Comparison of ENCODE assay signal across 8 cellular contexts in genomic region chr10:89302628-89303027, GRCh38. TPM values are rescaled to one million over a fixed set of nuclear protein-coding genes. Genes with fewer than 3 reads are reported as not detected.
A peak's percentile ranks its signal among the peaks of the same experiment; 100 is the strongest.
DNase-seq lines count a peak whose midpoint lies in the region; ATAC-seq and TF ChIP-seq lines count a peak whose summit lies in the region.

No MANE protein-coding gene starts in this region.

- H3K27ac ChIP-seq in ascending aorta (peak overlapping the region; percentile 87 to 90), liver (ENCODE audit: low read depth in 1 of 2, low read length in 2 of 2) (peak overlapping the region; percentile 69 to 92), transverse colon (peak overlapping the region; percentile 86 to 92 (median 90))

- TF ChIP-seq EP300 in transverse colon (IDR thresholded peaks at IDR 0.05; ENCODE audit: low read depth), result no peak

- in situ Hi-C loops in transverse colon (cut with MboI; ENCODE audit: low pct_ligation_motif_present in 1 of 4, low pct_unique_long_range_greater_than_20kb in 1 of 4, low sequenced_read_pairs in 3 of 4), result no loop called here

- H3K4me3 ChIP-seq in ascending aorta, result peak overlapping the region; percentile 46 to 66
- H3K4me3 ChIP-seq in liver (ENCODE audit: low read depth in 1 of 3, low read length in 3 of 3), result peak overlapping the region; percentile 53 to 82 (median 78)
- H3K4me3 ChIP-seq in transverse colon, result peak overlapping the region in 3 of 4 donors; percentile 33 to 60 (median 40)

- TF ChIP-seq POLR2A in transverse colon (IDR thresholded peaks at IDR 0.05), result no peak

- intact Hi-C loops in ascending aorta (cut with DNase I) (loop anchor here (2.0 kb wide), 1 partner anchor 26 kb away; no protein-coding TSS in a partner anchor), transverse colon (cut with DNase I; ENCODE audit: low total_unique reads) (loop anchor here (5.0 kb wide), 1 partner anchor 65 kb away; no protein-coding TSS in a partner anchor)

- no peak for TF ChIP-seq RAD21 in liver (IDR thresholded peaks at IDR 0.05)

- peaks cover 0 to 9% of the 10 kb centered on the region in 2 donors for H3K36me3 ChIP-seq in ascending aorta
- H3K36me3 ChIP-seq in liver (ENCODE audit: control insufficient read depth in 4 of 4, insufficient read depth in 3 of 4, low read depth in 1 of 4, low read length in 3 of 4), result peaks cover 5 to 15% (median 13%) of the 10 kb centered on the region in 4 donors
- H3K36me3 ChIP-seq in transverse colon, result peaks cover 0 to 8% (median 0%) of the 10 kb centered on the region in 4 donors

- peaks cover 0 to 2% of the 10 kb centered on the region in 2 donors for H3K9me3 ChIP-seq in ascending aorta
- H3K9me3 ChIP-seq in liver (ENCODE audit: control insufficient read depth in 4 of 4, low read length in 3 of 4), result no peaks in the 10 kb centered on the region
- no peaks in the 10 kb centered on the region for H3K9me3 ChIP-seq in transverse colon

- DNase-seq in activated T-cell treated with anti-CD3 and anti-CD28 coated beads, Interleukin-2, amount 50 U/mL, for 24 hours, result no peak
- DNase-seq in activated T-cell treated with anti-CD3 and anti-CD28 coated beads for 4 hours (no peak), ascending aorta (ENCODE audit: low spot score in 2 of 2) (no peak), transverse colon (no peak), DMS79 treated with DMSO at 0.1 percent for 48 hours (lab: John Stamatoyannopoulos, UW) (no peak), GM10266 (ENCODE audit: extremely low spot score) (no peak)

- TF ChIP-seq CTCF in ascending aorta (IDR thresholded peaks at IDR 0.05), result no peak
- no peak for TF ChIP-seq CTCF in liver (IDR thresholded peaks at IDR 0.05; ENCODE audit: low read depth, low read length, missing input control)
- no peak for TF ChIP-seq CTCF in transverse colon (IDR thresholded peaks at IDR 0.05)
- no peak for TF ChIP-seq CTCF in GM10266 (IDR thresholded peaks at IDR 0.05; ENCODE audit: control insufficient read depth, insufficient read depth, low read depth, missing control alignments)

- peaks cover 29% of the 10 kb centered on the region for H3K36me3 Mint-ChIP-seq in activated T-cell treated with anti-CD3 and anti-CD28 coated beads, Interleukin-2, amount 50 U/mL, for 24 hours (ENCODE audit: low read depth)

- H3K9ac ChIP-seq in liver (ENCODE audit: low read depth in 1 of 2, low read length in 2 of 2), result peak overlapping the region; percentile 58 to 99

- WGBS in liver, result 5% methylated on average over 3 of the region's 3 CpGs
- WGBS in transverse colon (ENCODE audit: low coverage in 1 of 2), 2 donors, result 0 to 17% methylated on average over 1 to 3 of the region's 3 CpGs

- peak overlapping the region; percentile 82 for H3K4me3 Mint-ChIP-seq in activated T-cell treated with anti-CD3 and anti-CD28 coated beads, Interleukin-2, amount 50 U/mL, for 24 hours

- H3K4me1 ChIP-seq in ascending aorta, result peaks cover 4 to 16% of the 10 kb centered on the region in 2 donors
- peaks cover 1 to 26% (median 25%) of the 10 kb centered on the region in 4 donors for H3K4me1 ChIP-seq in liver (ENCODE audit: control insufficient read depth in 4 of 4, insufficient read depth in 4 of 4, low read length in 3 of 4)
- H3K4me1 ChIP-seq in transverse colon, result peaks cover 20 to 44% (median 30%) of the 10 kb centered on the region in 4 donors

- no peak for ATAC-seq in GM21528 (IDR thresholded peaks at IDR 0.05; ENCODE audit: low FRiP score, unreplicated experiment)

- no peak overlapping the region for H3K27ac Mint-ChIP-seq in activated T-cell treated with anti-CD3 and anti-CD28 coated beads, Interleukin-2, amount 50 U/mL, for 24 hours

- peaks cover 37% of the 10 kb centered on the region for H3K4me1 Mint-ChIP-seq in activated T-cell treated with anti-CD3 and anti-CD28 coated beads, Interleukin-2, amount 50 U/mL, for 24 hours (ENCODE audit: low read depth)

- H3K27me3 Mint-ChIP-seq in activated T-cell treated with anti-CD3 and anti-CD28 coated beads, Interleukin-2, amount 50 U/mL, for 24 hours, result no peaks in the 10 kb centered on the region

- H3K9me3 Mint-ChIP-seq in activated T-cell treated with anti-CD3 and anti-CD28 coated beads, Interleukin-2, amount 50 U/mL, for 24 hours, result peaks cover 6% of the 10 kb centered on the region

- H3K27me3 ChIP-seq in ascending aorta (no peaks in the 10 kb centered on the region), liver (ENCODE audit: control insufficient read depth in 4 of 4, insufficient read depth in 4 of 4, low read length in 3 of 4) (no peaks in the 10 kb centered on the region), transverse colon (no peaks in the 10 kb centered on the region)

TF ChIP-seq in liver, 16 proteins besides CTCF, POLR2A, EP300 and RAD21:
- no peak for TF ChIP-seq HNF4A (conservative IDR thresholded peaks at IDR 0.05)
- TF ChIP-seq YY1 (IDR thresholded peaks at IDR 0.05), result no peak
- TF ChIP-seq MAX (IDR thresholded peaks at IDR 0.05), result no peak
- TF ChIP-seq NR2F2 (IDR thresholded peaks at IDR 0.05), result no peak
- no peak for TF ChIP-seq TAF1 (conservative IDR thresholded peaks at IDR 0.05)
- TF ChIP-seq HNF4G (IDR thresholded peaks at IDR 0.05), result no peak
- TF ChIP-seq FOXA1 (IDR thresholded peaks at IDR 0.05), result no peak
- no peak for TF ChIP-seq SP1 (IDR thresholded peaks at IDR 0.05)
- no peak for TF ChIP-seq FOXA2 (IDR thresholded peaks at IDR 0.05)
- no peak for TF ChIP-seq RXRA (IDR thresholded peaks at IDR 0.05)
- no peak for TF ChIP-seq GABPA (IDR thresholded peaks at IDR 0.05 in 1 of 2, conservative IDR thresholded peaks at IDR 0.05 in 1 of 2)
- no peak for TF ChIP-seq EGR1 (IDR thresholded peaks at IDR 0.05; ENCODE audit: low read depth in 2 of 2)
- no peak for TF ChIP-seq ATF3 (IDR thresholded peaks at IDR 0.05)
- no peak for TF ChIP-seq JUND (IDR thresholded peaks at IDR 0.05)

RNA-seq across cellular contexts. Expression of gene IFIT2, which starts 0.8 kb away (rescaled TPM):
- total RNA-seq in ascending aorta (0.85 TPM), liver (1 to 10 TPM; 4.8 to 5.5 TPM), transverse colon (1 to 10 TPM in 2 of 4 donors, under 1 TPM in 2; 0.20 to 7.0 (median 2.3) TPM)
- 1 to 10 TPM; 5.0 to 5.5 TPM for polyA plus RNA-seq in liver

RNA-seq across cellular contexts. Expression of gene IFIT3, which starts 25.2 kb away (rescaled TPM):
- total RNA-seq in ascending aorta (1.9 TPM), liver (10 to 100 TPM in 1 of 2 donors, 1 to 10 TPM in 1; 9.8 to 11.2 TPM), transverse colon (1 to 10 TPM in 2 of 4 donors, under 1 TPM in 1, not detected in 1; 0.20 to 7.8 (median 5.1) TPM)
- polyA plus RNA-seq in liver, result 10 to 100 TPM in 1 of 2 donors, 1 to 10 TPM in 1; 9.2 to 10.9 TPM

RNA-seq across cellular contexts. Expression of gene LIPA, which starts 51.1 kb away (rescaled TPM):
- 57.9 TPM for total RNA-seq in ascending aorta
- total RNA-seq in liver, result 100 to 1,000 TPM in 1 of 2 donors, 10 to 100 TPM in 1; 65.4 to 176 TPM
- 10 to 100 TPM; 35.3 to 86.4 TPM for polyA plus RNA-seq in liver
- 10 to 100 TPM in 3 of 4 donors, 1 to 10 TPM in 1; 3.6 to 23.8 (median 12.1) TPM for total RNA-seq in transverse colon
